18 cellular contexts compared by ENCODE assay signal in the genomic region with DNA sequence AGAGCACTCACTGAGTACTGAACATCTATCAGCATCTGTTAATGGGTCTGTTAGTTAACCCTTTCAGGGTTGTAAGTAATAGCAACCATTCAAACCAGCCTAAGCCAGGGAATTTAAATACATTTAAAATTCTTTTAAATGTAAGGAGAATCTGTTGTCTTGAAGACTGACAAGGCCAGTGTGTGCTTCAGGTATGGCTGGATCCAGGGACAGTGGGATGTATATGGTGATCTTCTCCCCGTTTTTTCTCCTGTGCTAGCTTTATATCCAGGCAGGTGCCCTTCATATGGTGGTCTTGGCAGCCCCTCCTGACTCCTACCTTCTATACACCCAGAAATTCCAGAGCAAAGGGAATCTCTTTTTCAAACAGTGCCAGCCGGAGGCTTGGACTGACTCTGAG. TPM values are rescaled to one million over a fixed set of nuclear protein-coding genes. Genes with fewer than 3 reads are reported as not detected.
"Had no signal": no experiment of that assay in that cellular context is flagged by ENCODE, and none has a peak within 500 bp of the region (broad histone marks: within the 10 kb centered on the region; RNA-seq: fewer than 3 reads in every experiment).

No MANE protein-coding gene starts in this region.

- ATAC-seq: Panc1, PC-3 had no signal

- H3K27me3 Mint-ChIP-seq: IgD-negative memory B cell had no signal

- H3K27ac Mint-ChIP-seq: IgD-negative memory B cell had no signal

- H3K9me3 Mint-ChIP-seq: IgD-negative memory B cell had no signal

- H3K4me1 Mint-ChIP-seq: IgD-negative memory B cell had no signal

- H3K4me3 ChIP-seq: MG63 had no signal

- H3K4me3 Mint-ChIP-seq: IgD-negative memory B cell had no signal

- H3K36me3 ChIP-seq: MG63 had no signal

- DNase-seq: KBM-7, MG63, NCI-H1092 treated with DMSO at 0.1 percent for 48 hours, NCI-H1436, NCI-H187, NCI-H2029, NCI-H2081 treated with DMSO at 0.1 percent for 48 hours, NCI-H2227 treated with DMSO at 0.1 percent for 48 hours, NCI-H524, NCI-H526 treated with DMSO at 0.1 percent for 48 hours, NCI-H748 treated with DMSO at 0.1 percent for 48 hours, PC-3, SHP77 had no signal

- H3K27me3 ChIP-seq: MG63 had no signal

RNA-seq across cellular contexts. Expression of a gene that starts 56.9 kb away (rescaled TPM):
- total RNA-seq: HT1080, LHCN-M2, NCI-H460, PC-3 had no signal
